ENCODE assay signal across 16 cellular contexts in the genomic region with DNA sequence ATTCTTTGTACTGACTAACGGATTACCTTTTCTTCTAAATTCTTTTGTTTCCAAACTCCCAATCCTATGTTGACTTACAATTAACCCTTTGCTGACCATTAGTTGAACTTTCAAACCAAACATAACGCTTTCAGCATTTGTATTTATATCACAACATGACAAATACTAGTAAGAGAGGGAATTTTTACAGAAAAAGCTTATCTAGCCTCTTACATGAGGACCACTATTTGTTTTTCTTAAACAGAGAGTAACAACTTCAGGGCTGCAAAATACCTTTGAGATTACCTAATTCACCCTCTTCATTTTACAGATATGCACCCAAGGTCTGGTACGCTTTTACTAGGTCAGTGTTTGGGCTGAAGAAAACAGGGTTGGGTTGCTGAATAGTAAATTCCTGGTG. TPM values are rescaled to one million over a fixed set of nuclear protein-coding genes. Genes with fewer than 3 reads are reported as not detected.
DNase-seq lines count a peak whose midpoint lies in the region; ATAC-seq and TF ChIP-seq lines count a peak whose summit lies in the region.
"Had no signal": no experiment of that assay in that cellular context is flagged by ENCODE, and none has a peak within 500 bp of the region (broad histone marks: within the 10 kb centered on the region; RNA-seq: fewer than 3 reads in every experiment).

No MANE protein-coding gene starts in this region.

- H3K9ac ChIP-seq in GM23248 (no peak overlapping the region), iPS-20b (ENCODE audit: low read depth, low read length) (0 out of 2 replicates have a peak overlapping the region, but pooled peaks have one; percentile 57)

- H3K27ac Mint-ChIP-seq in WTC11, result no peak overlapping the region
- H3K27ac Mint-ChIP-seq: immature natural killer cell had no signal

- CTCF ChIA-PET in WTC11 (lab: Charles Lee), result interaction anchor here (0.8 to 1.4 kb wide), 2 partner anchors 81 to 86 kb away, joined by 3 to 4 read pairs; no protein-coding TSS in a partner anchor

- H3K4me1 ChIP-seq in GM23248 (ENCODE audit: insufficient read depth) (peaks cover 13% of the 10 kb centered on the region), iPS-20b (ENCODE audit: insufficient read depth, low read length) (peaks cover 8% of the 10 kb centered on the region; the same call in 1 of the 2 replicates), neuron (ENCODE audit: insufficient read depth, low read length) (peaks cover 4% of the 10 kb centered on the region), ovary (ENCODE audit: insufficient read depth) (peaks cover 2% of the 10 kb centered on the region), esophagus squamous epithelium (peaks cover 0 to 42% (median 3%) of the 10 kb centered on the region in 3 donors)
- H3K4me1 ChIP-seq: breast epithelium, psoas muscle had no signal

- peak overlapping the region; percentile 75 for H3K4me3 Mint-ChIP-seq in WTC11
- H3K4me3 Mint-ChIP-seq: immature natural killer cell had no signal

- no peak for TF ChIP-seq POLR2A in ovary (IDR thresholded peaks at IDR 0.05)
- TF ChIP-seq POLR2A in esophagus squamous epithelium (IDR thresholded peaks at IDR 0.05), result no peak

- POLR2A ChIA-PET in WTC11 (lab: Charles Lee), result interaction anchor here (0.7 kb wide), 1 partner anchor 33 kb away, joined by 6 read pairs; no protein-coding TSS in a partner anchor

- H3K4me3 ChIP-seq in GM23248 (no peak overlapping the region), iPS-20b (ENCODE audit: low read length) (peak overlapping the region; percentile 81), neuron (ENCODE audit: low read length) (peak overlapping the region; percentile 67), ovary (no peak overlapping the region), esophagus squamous epithelium (no peak overlapping the region)
- H3K4me3 ChIP-seq: breast epithelium, psoas muscle had no signal

- H3K27ac ChIP-seq in GM23248, result no peak overlapping the region
- H3K27ac ChIP-seq in iPS-20b (ENCODE audit: low read length), result no peak overlapping the region
- H3K27ac ChIP-seq in ovary, result no peak overlapping the region
- no peak overlapping the region for H3K27ac ChIP-seq in esophagus squamous epithelium
- H3K27ac ChIP-seq: breast epithelium, psoas muscle had no signal

- H3K4me2 ChIP-seq in GM23248 (ENCODE audit: unreplicated experiment), result no peak overlapping the region

- no peaks in the 10 kb centered on the region for H3K36me3 Mint-ChIP-seq in WTC11
- H3K36me3 Mint-ChIP-seq: immature natural killer cell had no signal

- TF ChIP-seq CTCF in WTC11 (IDR thresholded peaks at IDR 0.05) (no peak), ovary (IDR thresholded peaks at IDR 0.05) (no peak), esophagus squamous epithelium (IDR thresholded peaks at IDR 0.05) (no peak)

- H2AFZ ChIP-seq in GM23248, result 0 out of 2 replicates have a peak overlapping the region, but pooled peaks have one; percentile 24
- peak overlapping the region; percentile 99 for H2AFZ ChIP-seq in neuron (ENCODE audit: low read depth, low read length)

- H3K79me2 ChIP-seq in GM23248 (ENCODE audit: insufficient read depth), result no peaks in the 10 kb centered on the region

- H3K9me3 Mint-ChIP-seq in WTC11, result no peaks in the 10 kb centered on the region; the same call in 1 of the 2 replicates

- H3K4me1 Mint-ChIP-seq in WTC11, result peaks cover 9% of the 10 kb centered on the region
- H3K4me1 Mint-ChIP-seq: immature natural killer cell had no signal

- H4K20me1 ChIP-seq in GM23248 (ENCODE audit: insufficient read depth), result no peaks in the 10 kb centered on the region

- no peak for ATAC-seq in WTC11
- ATAC-seq: psoas muscle had no signal

- in situ Hi-C loops in GM23248 (cut with MboI), result no loop called here

- no peak for TF ChIP-seq EP300 in ovary (IDR thresholded peaks at IDR 0.05)

- no peaks in the 10 kb centered on the region for H3K9me3 ChIP-seq in GM23248 (ENCODE audit: low read depth)
- no peaks in the 10 kb centered on the region for H3K9me3 ChIP-seq in iPS-20b (ENCODE audit: insufficient read depth, low read depth, low read length)
- no peaks in the 10 kb centered on the region for H3K9me3 ChIP-seq in neuron (ENCODE audit: low read length)
- no peaks in the 10 kb centered on the region for H3K9me3 ChIP-seq in ovary
- H3K9me3 ChIP-seq in esophagus squamous epithelium, result no peaks in the 10 kb centered on the region
- H3K9me3 ChIP-seq: breast epithelium, psoas muscle had no signal

- H3K9me2 ChIP-seq in GM23248 (ENCODE audit: insufficient read depth), result no peaks in the 10 kb centered on the region

- no peaks in the 10 kb centered on the region for H3K36me3 ChIP-seq in GM23248 (ENCODE audit: low read depth)
- no peaks in the 10 kb centered on the region for H3K36me3 ChIP-seq in iPS-20b (ENCODE audit: insufficient read depth, low read depth, low read length)
- H3K36me3 ChIP-seq in neuron (ENCODE audit: insufficient read depth, low read length), result no peaks in the 10 kb centered on the region
- H3K36me3 ChIP-seq in ovary, result no peaks in the 10 kb centered on the region
- H3K36me3 ChIP-seq in esophagus squamous epithelium, result no peaks in the 10 kb centered on the region
- H3K36me3 ChIP-seq: breast epithelium had no signal

- DNase-seq in GM23248 (no peak), WTC11 (ENCODE audit: low spot score) (no peak), NCI-H748 treated with DMSO at 0.1 percent for 48 hours (lab: John Stamatoyannopoulos, UW) (no peak), HuH-7.5 (ENCODE audit: low spot score) (no peak), ovary (no peak), esophagus squamous epithelium (lab: John Stamatoyannopoulos, UW) (no peak)
- DNase-seq: activated CD8-positive, alpha-beta memory T cell treated with anti-CD3 and anti-CD28 coated beads, Interleukin-2, amount 50 U/mL, for 4 hours; activated naive CD4-positive, alpha-beta T cell; immature natural killer cell; KG1; NCI-H1092; NCI-H2171; psoas muscle had no signal

- peaks cover 4% of the 10 kb centered on the region; the same call in 1 of the 2 replicates for H3F3A ChIP-seq in GM23248 (ENCODE audit: insufficient read depth)

- no peaks in the 10 kb centered on the region for H3K27me3 Mint-ChIP-seq in WTC11 (ENCODE audit: low read depth)

- WGBS in GM23248 (ENCODE audit: low coverage in 1 of 2, low lambda C conversion rate in 2 of 2, missing lambda C conversion rate in 2 of 2), 2 experiments, result 87 to 91% methylated on average over 3 of the region's 3 CpGs
- 9 to 12% (median 9%) methylated on average over 3 of the region's 3 CpGs for WGBS in ovary, 3 donors
- 50 to 57% methylated on average over 3 of the region's 3 CpGs for WGBS in esophagus squamous epithelium, 2 donors

- no peaks in the 10 kb centered on the region for H3K27me3 ChIP-seq in GM23248 (replicated peaks; ENCODE audit: insufficient read depth)
- no peaks in the 10 kb centered on the region for H3K27me3 ChIP-seq in iPS-20b (ENCODE audit: insufficient read depth, low read length)
- H3K27me3 ChIP-seq in neuron (ENCODE audit: insufficient read depth, low read length), result no peaks in the 10 kb centered on the region
- H3K27me3 ChIP-seq in ovary, result no peaks in the 10 kb centered on the region
- H3K27me3 ChIP-seq in esophagus squamous epithelium, result no peaks in the 10 kb centered on the region
- H3K27me3 ChIP-seq: breast epithelium had no signal

- intact Hi-C loops in ovary (cut with DNase I), result no loop called here
- intact Hi-C loops in esophagus squamous epithelium (cut with DNase I), result no loop called here

TF ChIP-seq in WTC11, 78 proteins besides CTCF, POLR2A, EP300 and RAD21 (continues in another document):
- TF ChIP-seq, protein P1, sequence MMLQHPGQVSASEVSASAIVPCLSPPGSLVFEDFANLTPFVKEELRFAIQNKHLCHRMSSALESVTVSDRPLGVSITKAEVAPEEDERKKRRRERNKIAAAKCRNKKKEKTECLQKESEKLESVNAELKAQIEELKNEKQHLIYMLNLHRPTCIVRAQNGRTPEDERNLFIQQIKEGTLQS (CRISPR knock-in tag; conservative IDR thresholded peaks at IDR 0.05), result no peak
- TF ChIP-seq HMGXB4 (CRISPR knock-in tag; IDR thresholded peaks at IDR 0.05) (no peak), CBFB (CRISPR knock-in tag; IDR thresholded peaks at IDR 0.05; ENCODE audit: low read depth) (no peak), MAX (CRISPR knock-in tag; IDR thresholded peaks at IDR 0.05) (no peak), ELF4 (CRISPR knock-in tag; IDR thresholded peaks at IDR 0.05; ENCODE audit: low read depth) (no peak)
- TF ChIP-seq, protein P2, sequence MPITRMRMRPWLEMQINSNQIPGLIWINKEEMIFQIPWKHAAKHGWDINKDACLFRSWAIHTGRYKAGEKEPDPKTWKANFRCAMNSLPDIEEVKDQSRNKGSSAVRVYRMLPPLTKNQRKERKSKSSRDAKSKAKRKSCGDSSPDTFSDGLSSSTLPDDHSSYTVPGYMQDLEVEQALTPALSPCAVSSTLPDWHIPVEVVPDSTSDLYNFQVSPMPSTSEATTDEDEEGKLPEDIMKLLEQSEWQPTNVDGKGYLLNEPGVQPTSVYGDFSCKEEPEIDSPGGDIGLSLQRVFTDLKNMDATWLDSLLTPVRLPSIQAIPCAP (CRISPR knock-in tag; IDR thresholded peaks at IDR 0.05), result no peak

RNA-seq across cellular contexts. Expression of gene CXADR, which starts 45.0 kb away (rescaled TPM):
- total RNA-seq in GM23248 (2014; rRNA removed; shearing (Covaris generic)), result not detected in 2 replicates
- polyA plus RNA-seq in GM23248 (2016; fragmentation: Nextera tagmentation; extraction: Ambion mirVana), result 0.23 TPM in 1 of 2 replicates, not detected in the other
- total RNA-seq in WTC11 (2021), result 119 to 125 TPM (median 119 TPM) in 3 replicates
- 10 to 100 TPM in 1 of 7 donors, 1 to 10 TPM in 5, under 1 TPM in 1; 0.13 to 40.7 (median 1.5) TPM for total RNA-seq in ovary
- polyA plus RNA-seq in ovary, result 1 to 10 TPM in 1 of 2 donors, under 1 TPM in 1; 0.33 to 1.4 TPM
- 10 to 100 TPM; 41.2 to 74.8 (median 47.9) TPM for total RNA-seq in esophagus squamous epithelium
- polyA plus RNA-seq: immature natural killer cell had no signal

Comparison
In these comparisons a context has a peak if more than half of its experiments do, and no peak if none do; other contexts are left out.
1. H3K4me3 ChIP-seq: peak in iPS-20b (single experiment) and neuron (single experiment); none in GM23248 (single experiment), ovary (single experiment) and esophagus squamous epithelium (0 of 4).